ENCODE assay signal across 25 cellular contexts in the genomic region with DNA sequence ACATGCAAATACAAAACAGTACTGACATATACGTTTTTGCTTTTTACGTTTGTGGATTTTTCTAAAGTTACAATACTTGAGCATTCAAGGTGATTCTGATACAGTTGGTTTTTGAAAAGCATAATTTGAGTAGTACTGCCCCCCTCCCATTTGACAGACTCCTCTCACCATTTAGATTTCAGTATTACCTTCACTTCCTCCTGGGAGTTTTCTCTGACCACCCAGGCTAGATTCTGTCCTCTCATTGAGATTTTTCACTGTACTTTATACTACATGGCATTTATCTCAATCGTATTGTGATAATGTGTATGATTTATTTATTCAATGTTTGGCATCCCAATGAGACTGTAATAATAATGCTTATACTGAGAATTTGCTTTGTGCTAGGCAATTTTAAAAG.
"Had no signal": no experiment of that assay in that cellular context is flagged by ENCODE, and none has a peak within 500 bp of the region (broad histone marks: within the 10 kb centered on the region; RNA-seq: fewer than 3 reads in every experiment).

No MANE protein-coding gene starts in this region.

- H3K36me3 Mint-ChIP-seq: immature natural killer cell; mesothelial cell of epicardium; naive B cell; naive thymus-derived CD8-positive, alpha-beta T cell had no signal

- DNase-seq: dermis blood vessel endothelial cell; dorsolateral prefrontal cortex; effector CD4-positive, alpha-beta T cell; effector memory CD4-positive, alpha-beta T cell; foreskin keratinocyte; heart left ventricle; hypothalamus; immature natural killer cell; islet precursor cell; kidney; kidney glomerular epithelial cell; left lung; left ventricle myocardium superior; lower lobe of right lung; mesenchymal stem cell; mucosa of descending colon; naive B cell; naive thymus-derived CD8-positive, alpha-beta T cell had no signal

- H3K4me3 ChIP-seq: coronary artery, dorsolateral prefrontal cortex, esophagus muscularis mucosa, gastroesophageal sphincter, heart left ventricle, hepatocyte, left lung, lower lobe of right lung, mucosa of descending colon had no signal

- H3K79me2 ChIP-seq: hepatocyte had no signal

- H3K27ac Mint-ChIP-seq: immature natural killer cell; mesothelial cell of epicardium; naive B cell; naive thymus-derived CD8-positive, alpha-beta T cell had no signal

- ATAC-seq: foreskin keratinocyte; gastroesophageal sphincter; heart left ventricle; left lung; left ventricle myocardium superior; lower lobe of right lung; mucosa of descending colon; naive thymus-derived CD8-positive, alpha-beta T cell had no signal

- H2AFZ ChIP-seq: hepatocyte had no signal

- H3K4me1 ChIP-seq: esophagus muscularis mucosa, foreskin keratinocyte, gastroesophageal sphincter had no signal

- H3K9me3 Mint-ChIP-seq: immature natural killer cell; mesothelial cell of epicardium; naive B cell; naive thymus-derived CD8-positive, alpha-beta T cell had no signal

- H3K9me3 ChIP-seq: esophagus muscularis mucosa, gastroesophageal sphincter, heart left ventricle, left lung, lower lobe of right lung, mucosa of descending colon had no signal

- FAIRE-seq: endothelial cell of umbilical vein, frontal cortex, kidney had no signal

- H3K36me3 ChIP-seq: esophagus muscularis mucosa, gastroesophageal sphincter, heart left ventricle, left lung, lower lobe of right lung had no signal

- H3K4me1 Mint-ChIP-seq: immature natural killer cell; naive B cell; naive thymus-derived CD8-positive, alpha-beta T cell had no signal

- H3K4me3 Mint-ChIP-seq: immature natural killer cell; mesothelial cell of epicardium; naive B cell; naive thymus-derived CD8-positive, alpha-beta T cell had no signal

- H3K27ac ChIP-seq: coronary artery, dorsolateral prefrontal cortex, esophagus muscularis mucosa, foreskin keratinocyte, gastroesophageal sphincter, heart left ventricle, hepatocyte, left lung, lower lobe of right lung had no signal

- H3K27me3 ChIP-seq: esophagus muscularis mucosa, foreskin keratinocyte, heart left ventricle, hepatocyte, left lung had no signal

- H3K4me2 ChIP-seq: hepatocyte had no signal
